Comparison of ENCODE assay signal across 10 cellular contexts in genomic region chr2:234996467-234997270, GRCh38. TPM values are rescaled to one million over a fixed set of nuclear protein-coding genes. Genes with fewer than 3 reads are reported as not detected.
DNase-seq lines count a peak whose midpoint lies in the region; ATAC-seq and TF ChIP-seq lines count a peak whose summit lies in the region.
"Had no signal": no experiment of that assay in that cellular context is flagged by ENCODE, and none has a peak within 500 bp of the region (broad histone marks: within the 10 kb centered on the region; RNA-seq: fewer than 3 reads in every experiment).

No MANE protein-coding gene starts in this region.

- H3K9me3 ChIP-seq in AG04450 (ENCODE audit: control insufficient read depth, insufficient read depth, low read length) (no peaks in the 10 kb centered on the region; the same call in 1 of the 2 replicates), MG63 (no peaks in the 10 kb centered on the region), mesodermal cell (ENCODE audit: control insufficient read depth, low read length) (no peaks in the 10 kb centered on the region)

- peaks cover 56% of the 10 kb centered on the region for H3K36me3 ChIP-seq in MG63
- peaks cover 82% of the 10 kb centered on the region for H3K36me3 ChIP-seq in mesodermal cell (ENCODE audit: control insufficient read depth, insufficient read depth, low read length)

- no peak overlapping the region for H3K4me3 ChIP-seq in AG04450 (ENCODE audit: low read depth, low read length)
- no peak overlapping the region for H3K4me3 ChIP-seq in MG63
- H3K4me3 ChIP-seq in mesodermal cell (ENCODE audit: extremely low read depth, insufficient read depth, low read length, poor library complexity, severe bottlenecking) = no peak overlapping the region

- no peaks in the 10 kb centered on the region for H3K27me3 ChIP-seq in AG04450 (ENCODE audit: control insufficient read depth, insufficient read depth, low read length)
- H3K27me3 ChIP-seq in MG63 = no peaks in the 10 kb centered on the region

- TF ChIP-seq CTCF in AG04450 (IDR thresholded peaks at IDR 0.05; ENCODE audit: low read depth, low read length) = peak; percentile 35

- WGBS in mesodermal cell (ENCODE audit: insufficient coverage in 2 of 2), 2 experiments = 55 to 60% methylated on average over 17 to 18 of the region's 25 CpGs

- CTCF ChIA-PET in AG04450 (lab: Charles Lee) = interaction anchor here (1.1 kb wide), 1 partner anchor 8 kb away, joined by 3 read pairs; no protein-coding TSS in a partner anchor

- H3K27ac ChIP-seq in AG04450 (ENCODE audit: low read depth, low read length) (peak overlapping the region; percentile 80), mesodermal cell (ENCODE audit: low read depth, low read length, severe bottlenecking) (peak overlapping the region; percentile 89)
- H3K27ac ChIP-seq: C4-2B had no signal

- POLR2A ChIA-PET in AG04450 (lab: Yijun Ruan, JAX) = interaction anchor here (1.0 to 1.1 kb wide), 2 partner anchors 13 to 16 kb away, joined by 3 to 5 read pairs; no protein-coding TSS in a partner anchor

- peaks cover 94% of the 10 kb centered on the region for H3K4me1 ChIP-seq in mesodermal cell (ENCODE audit: control insufficient read depth, insufficient read depth, low read length, poor library complexity, severe bottlenecking)

- DNase-seq in AG04450 (ENCODE audit: low read depth, low spot score) (peak; percentile 63), MG63 (peak; percentile 78), dedifferentiated amniotic fluid mesenchymal stem cell (ENCODE audit: extremely low spot score) (peak; percentile 86), KG1 (lab: John Stamatoyannopoulos, UW) (no peak), HUDEP-2 (lab: John Stamatoyannopoulos, UW; ENCODE audit: unreplicated experiment in 76 of 76) (no peak)
- DNase-seq in stimulated activated naive CD4-positive, alpha-beta T cell (lab: John Stamatoyannopoulos, UW) = no peak
- DNase-seq: SHP77 treated with DMSO at 0.1 percent for 48 hours had no signal

- no peak for ATAC-seq in GM19452 (IDR thresholded peaks at IDR 0.05; ENCODE audit: unreplicated experiment)

RNA-seq across cellular contexts. Expression of gene SH3BP4, which starts 44.9 kb away (rescaled TPM):
- 224 and 276 TPM in 2 replicates for polyA plus RNA-seq in AG04450 (2011; rRNA removed)
- 304 and 360 TPM in 2 replicates for polyA minus RNA-seq in AG04450 (2011; rRNA and poly(A)+ RNA removed)
- total RNA-seq in MG63 (2014; rRNA removed; shearing (Covaris generic); ENCODE audit: low replicate concordance) = 34.2 and 39.5 TPM in 2 replicates
- polyA plus RNA-seq in mesodermal cell (2013, experiment 1 of 2) = 48.9 TPM
- polyA plus RNA-seq in mesodermal cell (2013, experiment 2 of 2) = 52.4 TPM

Comparison
In these comparisons a context has a peak if more than half of its experiments do, and no peak if none do; other contexts are left out.
1. DNase-seq: peak in AG04450 (single experiment), MG63 (single experiment) and dedifferentiated amniotic fluid mesenchymal stem cell (single experiment); none in stimulated activated naive CD4-positive, alpha-beta T cell (0 of 6), KG1 (single experiment) and HUDEP-2 (0 of 76).